6 cellular contexts compared by ENCODE assay signal in the genomic region with DNA sequence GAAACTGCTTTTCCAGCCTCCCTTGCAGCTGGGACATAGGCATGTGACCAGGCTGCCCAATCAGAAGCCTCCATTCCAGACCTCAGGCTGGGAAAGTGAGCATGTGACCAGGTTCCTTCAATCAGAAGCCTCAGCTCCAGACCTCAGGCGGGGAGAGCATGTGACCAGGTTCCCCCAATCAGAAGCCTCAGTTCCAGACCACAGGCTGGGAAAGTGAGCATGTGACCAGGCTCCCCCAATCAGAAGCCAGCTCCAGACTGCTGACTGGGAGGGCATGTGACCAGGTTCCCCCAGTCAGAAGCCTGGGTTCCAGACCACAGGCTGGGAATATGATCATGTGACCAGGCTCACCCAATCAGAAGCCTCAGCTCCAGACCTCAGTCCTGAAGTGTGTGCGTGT. TPM values are rescaled to one million over a fixed set of nuclear protein-coding genes. Genes with fewer than 3 reads are reported as not detected.
A peak's percentile ranks its signal among the peaks of the same experiment; 100 is the strongest.
DNase-seq lines count a peak whose midpoint lies in the region; ATAC-seq, FAIRE-seq and TF ChIP-seq lines count a peak whose summit lies in the region.

No MANE protein-coding gene starts in this region.

- TF ChIP-seq CTCF in HepG2 (CRISPR knock-in tag; IDR thresholded peaks at IDR 0.05) = no peak
- no peak for TF ChIP-seq CTCF in right lobe of liver (IDR thresholded peaks at IDR 0.05)

- H3K4me1 Mint-ChIP-seq in activated CD4-positive, alpha-beta memory T cell treated with anti-CD3 and anti-CD28 coated beads, Interleukin-2, amount 10 ng/mL, durations not matched to agents 7 days and 5 days = peaks cover 92% of the 10 kb centered on the region

- H2AFZ ChIP-seq in HepG2 (ENCODE audit: low read length) = no peak overlapping the region

- in situ Hi-C loops in HepG2 (cut with HindIII; ENCODE audit: extremely low pct_ligation_motif_present, low pct_unique_long_range_greater_than_20kb) = loop anchor here (5.0 kb wide), 1 partner anchor 36 kb away; no protein-coding TSS in a partner anchor

- peak overlapping the region; percentile 94 for H3K27ac Mint-ChIP-seq in activated CD4-positive, alpha-beta memory T cell treated with anti-CD3 and anti-CD28 coated beads, Interleukin-2, amount 10 ng/mL, durations not matched to agents 7 days and 5 days

- DNase-seq in HepG2 (ENCODE audit: low spot score) (peak; percentile 18), right lobe of liver (no peak), NCI-H187 (lab: John Stamatoyannopoulos, UW) (no peak), inferior parietal cortex (ENCODE audit: extremely low spot score) (no peak)
- DNase-seq in activated CD4-positive, alpha-beta memory T cell treated with anti-CD3 and anti-CD28 coated beads, Interleukin-2, amount 10 ng/mL, durations not matched to agents 7 days and 5 days = peak; percentile 66
- peak; percentile 48 for DNase-seq in stimulated activated naive CD8-positive, alpha-beta T cell treated with anti-CD3 and anti-CD28 coated beads, Interleukin-15, Interleukin-2, amounts not matched to agents 100 U/mL and 50 U/mL, for 24 hours

- H3K79me2 ChIP-seq in HepG2 (ENCODE audit: insufficient read depth, low read length) = no peaks in the 10 kb centered on the region

- no peak overlapping the region for H3K27ac ChIP-seq in HepG2 (ENCODE audit: extremely low read length, insufficient read depth, low read length)
- no peak overlapping the region for H3K27ac ChIP-seq in right lobe of liver

- POLR2A ChIA-PET in HepG2 (lab: Yijun Ruan, JAX) = no interaction called here
- POLR2A ChIA-PET in activated CD4-positive, alpha-beta memory T cell treated with anti-CD3 and anti-CD28 coated beads, Interleukin-2, amount 10 ng/mL, durations not matched to agents 7 days and 5 days (lab: Charles Lee) = interaction anchor here (0.6 to 9.7 kb wide), 13 partner anchors 10 to 148 kb away, joined by 3 to 287 read pairs (median 4); partner anchors contain the start of genes IL2RB and RAC2

- WGBS in HepG2 (ENCODE audit: low lambda C conversion rate) = 80% methylated on average over 1 of the region's 2 CpGs
- no CpG with 5 or more reads among the region's 2 CpGs for whole genome bisulfite sequencing in right lobe of liver (ENCODE audit: insufficient coverage, low coverage, low lambda C conversion rate, missing lambda C conversion rate)

- H3K36me3 Mint-ChIP-seq in activated CD4-positive, alpha-beta memory T cell treated with anti-CD3 and anti-CD28 coated beads, Interleukin-2, amount 10 ng/mL, durations not matched to agents 7 days and 5 days (ENCODE audit: low read depth) = peaks cover 10% of the 10 kb centered on the region

- TF ChIP-seq EP300 in HepG2 (IDR thresholded peaks at IDR 0.05; ENCODE audit: low read depth in 2 of 2, low read length in 2 of 2) = no peak
- no peak for TF ChIP-seq EP300 in HepG2 (CRISPR knock-in tag; IDR thresholded peaks at IDR 0.05; ENCODE audit: borderline replicate concordance)

- H3K4me3 ChIP-seq in HepG2 (replicated peaks in 1 of 3; ENCODE audit: insufficient read depth in 1 of 3, low read depth in 2 of 3, low read length in 3 of 3) (no peak overlapping the region), right lobe of liver (no peak overlapping the region)

- ATAC-seq in HepG2 (peak; percentile 11; the same call in 1 of the 3 replicates), right lobe of liver (no peak)
- no peak for ATAC-seq in stimulated activated naive CD8-positive, alpha-beta T cell treated with anti-CD3 and anti-CD28 coated beads, Interleukin-15, Interleukin-2, amounts not matched to agents 100 U/mL and 50 U/mL, for 24 hours

- H3K27me3 ChIP-seq in HepG2 (ENCODE audit: control insufficient read depth in 1 of 2, insufficient read depth in 2 of 2, low read length in 2 of 2) = peaks cover 6 to 12% of the 10 kb centered on the region in 2 experiments; a peak in 3 of 5 replicates
- no peaks in the 10 kb centered on the region for H3K27me3 ChIP-seq in right lobe of liver

- no peak overlapping the region for H3K4me3 Mint-ChIP-seq in activated CD4-positive, alpha-beta memory T cell treated with anti-CD3 and anti-CD28 coated beads, Interleukin-2, amount 10 ng/mL, durations not matched to agents 7 days and 5 days

- H3K4me1 ChIP-seq in HepG2 (ENCODE audit: insufficient read depth, low read length) (peaks cover 22% of the 10 kb centered on the region), right lobe of liver (no peaks in the 10 kb centered on the region)

- no peak for TF ChIP-seq RAD21 in HepG2 (CRISPR knock-in tag; IDR thresholded peaks at IDR 0.05)

- no peak overlapping the region for H3K4me2 ChIP-seq in HepG2 (ENCODE audit: low read depth, low read length)

- no peaks in the 10 kb centered on the region for H3K9me3 ChIP-seq in HepG2 (ENCODE audit: low read length)
- no peaks in the 10 kb centered on the region for H3K9me3 ChIP-seq in right lobe of liver

- no TSS peak for BruUV-seq in HepG2 (replicated peaks; lab: Mats Ljungman, UMichigan)

- H3K9me3 Mint-ChIP-seq in activated CD4-positive, alpha-beta memory T cell treated with anti-CD3 and anti-CD28 coated beads, Interleukin-2, amount 10 ng/mL, durations not matched to agents 7 days and 5 days = peaks cover 4% of the 10 kb centered on the region

- intact Hi-C loops in HepG2 (cut with micrococcal nuclease; ENCODE audit: unreplicated experiment) (no loop called here), right lobe of liver (cut with DNase I) (loop anchor here in 1 of 2 donors (5.0 kb wide), 1 partner anchor 41 kb away; no protein-coding TSS in a partner anchor)

- H3K27me3 Mint-ChIP-seq in activated CD4-positive, alpha-beta memory T cell treated with anti-CD3 and anti-CD28 coated beads, Interleukin-2, amount 10 ng/mL, durations not matched to agents 7 days and 5 days = no peaks in the 10 kb centered on the region

- no peaks in the 10 kb centered on the region for H4K20me1 ChIP-seq in HepG2 (ENCODE audit: insufficient read depth, low read length)

- no peak for FAIRE-seq in HepG2 (lab: Jason Lieb, UNC)

- CTCF ChIA-PET in HepG2 (lab: Yijun Ruan, JAX; ENCODE audit: low intra/inter-chr PET ratio, low total read pairs) = no interaction called here
- CTCF ChIA-PET in activated CD4-positive, alpha-beta memory T cell treated with anti-CD3 and anti-CD28 coated beads, Interleukin-2, amount 10 ng/mL, durations not matched to agents 7 days and 5 days (lab: Charles Lee) = interaction anchor here (1.3 to 9.4 kb wide), 7 partner anchors 12 to 85 kb away, joined by 3 to 113 read pairs (median 9); partner anchors contain the start of gene IL2RB

- TF ChIP-seq POLR2A in HepG2 (IDR thresholded peaks at IDR 0.05; ENCODE audit: insufficient read depth in 1 of 2, low read depth in 2 of 2, low read length in 2 of 2) (no peak), right lobe of liver (IDR thresholded peaks at IDR 0.05) (no peak)

- H3K36me3 ChIP-seq in HepG2 (replicated peaks in 1 of 2; ENCODE audit: control insufficient read depth in 1 of 2, insufficient read depth in 2 of 2, low read length in 2 of 2) (no peaks in the 10 kb centered on the region), right lobe of liver (no peaks in the 10 kb centered on the region)

- H3K9ac ChIP-seq in HepG2 (ENCODE audit: insufficient read depth, low read depth, low read length) = no peak overlapping the region

RNA-seq across cellular contexts. Expression of gene IL2RB, which starts 11.7 kb away (rescaled TPM):
- not detected in 2 replicates for total RNA-seq in HepG2 (2016; rRNA removed; fragmentation: Illumina TruSeq; extraction: Trizol)
- total RNA-seq in HepG2 (2016; cell fraction: cytosol; rRNA removed; fragmentation: Illumina TruSeq; extraction: Trizol; ENCODE audit: low read depth) = not detected in 2 replicates
- total RNA-seq in HepG2 (2016; cell fraction: insoluble cytoplasmic fraction; rRNA removed; fragmentation: Illumina TruSeq; extraction: Trizol) = not detected in 2 replicates
- total RNA-seq in HepG2 (2016; cell fraction: membrane; rRNA removed; fragmentation: Illumina TruSeq; extraction: Trizol) = not detected in 2 replicates
- total RNA-seq in HepG2 (2016; cell fraction: nucleus; rRNA removed; fragmentation: Illumina TruSeq; extraction: Trizol) = not detected in 2 replicates
- 0.05 TPM in 1 of 2 replicates, not detected in the other for polyA plus RNA-seq in HepG2 (2011; rRNA removed)
- 0.10 TPM in 1 of 2 replicates, not detected in the other for polyA plus RNA-seq in HepG2 (2011; cell fraction: cytosol; rRNA removed)
- polyA plus RNA-seq in HepG2 (2011; cell fraction: nucleus; rRNA removed) = 0.09 TPM in 1 of 2 replicates, not detected in the other
- polyA plus RNA-seq in HepG2 (2012) = 0.03 TPM in 1 of 2 replicates, not detected in the other
- polyA plus RNA-seq in HepG2 (2016; cell fraction: cytosol; fragmentation: Illumina TruSeq; extraction: Trizol; ENCODE audit: low read depth) = not detected in 2 replicates
- not detected in 2 replicates for polyA plus RNA-seq in HepG2 (2016; cell fraction: insoluble cytoplasmic fraction; fragmentation: Illumina TruSeq; extraction: Trizol; ENCODE audit: low read depth)
- not detected in 2 replicates for polyA plus RNA-seq in HepG2 (2016; cell fraction: membrane; fragmentation: Illumina TruSeq; extraction: Trizol; ENCODE audit: low read depth)
- not detected in 2 replicates for polyA plus RNA-seq in HepG2 (2016; cell fraction: nucleus; fragmentation: Illumina TruSeq; extraction: Trizol; ENCODE audit: insufficient read depth, low read depth)
- 0.06 TPM in 1 of 2 replicates, not detected in the other for polyA minus RNA-seq in HepG2 (2011; rRNA and poly(A)+ RNA removed; ENCODE audit: low replicate concordance)
- polyA minus RNA-seq in HepG2 (2011; cell fraction: cytosol; rRNA and poly(A)+ RNA removed) = not detected in 2 replicates
- polyA minus RNA-seq in HepG2 (2011; cell fraction: nucleus; rRNA and poly(A)+ RNA removed) = not detected in 2 replicates
- total RNA-seq in right lobe of liver = 1 to 10 TPM; 1.2 to 8.6 (median 2.0) TPM
- total RNA-seq in activated CD4-positive, alpha-beta memory T cell treated with anti-CD3 and anti-CD28 coated beads, Interleukin-2, amount 10 ng/mL, durations not matched to agents 7 days and 5 days = 100 to 1,000 TPM; 320 to 323 TPM

RNA-seq across cellular contexts. Expression of gene C1QTNF6, which starts 26.6 kb away (rescaled TPM):
- total RNA-seq in HepG2 (2016; rRNA removed; fragmentation: Illumina TruSeq; extraction: Trizol) (1.5 and 2.7 TPM in 2 replicates), right lobe of liver (10 to 100 TPM in 2 of 6 experiments, 1 to 10 TPM in 4; 3.3 to 12.6 (median 6.3) TPM)
- total RNA-seq in HepG2 (2016; cell fraction: cytosol; rRNA removed; fragmentation: Illumina TruSeq; extraction: Trizol; ENCODE audit: low read depth) = 0.40 and 0.97 TPM in 2 replicates
- total RNA-seq in HepG2 (2016; cell fraction: insoluble cytoplasmic fraction; rRNA removed; fragmentation: Illumina TruSeq; extraction: Trizol) = 1.1 and 2.5 TPM in 2 replicates
- total RNA-seq in HepG2 (2016; cell fraction: membrane; rRNA removed; fragmentation: Illumina TruSeq; extraction: Trizol) = 1.7 and 1.8 TPM in 2 replicates
- total RNA-seq in HepG2 (2016; cell fraction: nucleus; rRNA removed; fragmentation: Illumina TruSeq; extraction: Trizol) = 4.5 and 5.3 TPM in 2 replicates
- polyA plus RNA-seq in HepG2 (2011; rRNA removed) = 6.9 and 10.7 TPM in 2 replicates
- 3.0 and 4.1 TPM in 2 replicates for polyA plus RNA-seq in HepG2 (2011; cell fraction: cytosol; rRNA removed)
- polyA plus RNA-seq in HepG2 (2011; cell fraction: nucleus; rRNA removed) = 39.8 and 43.2 TPM in 2 replicates
- 4.1 and 5.1 TPM in 2 replicates for polyA plus RNA-seq in HepG2 (2012)
- polyA plus RNA-seq in HepG2 (2016; cell fraction: cytosol; fragmentation: Illumina TruSeq; extraction: Trizol; ENCODE audit: low read depth) = 0.60 and 1.2 TPM in 2 replicates
- polyA plus RNA-seq in HepG2 (2016; cell fraction: insoluble cytoplasmic fraction; fragmentation: Illumina TruSeq; extraction: Trizol; ENCODE audit: low read depth) = 1.7 and 1.9 TPM in 2 replicates
- 1.6 and 1.8 TPM in 2 replicates for polyA plus RNA-seq in HepG2 (2016; cell fraction: membrane; fragmentation: Illumina TruSeq; extraction: Trizol; ENCODE audit: low read depth)
- 8.4 and 10.3 TPM in 2 replicates for polyA plus RNA-seq in HepG2 (2016; cell fraction: nucleus; fragmentation: Illumina TruSeq; extraction: Trizol; ENCODE audit: insufficient read depth, low read depth)
- polyA minus RNA-seq in HepG2 (2011; rRNA and poly(A)+ RNA removed; ENCODE audit: low replicate concordance) = 8.3 and 36.4 TPM in 2 replicates
- 2.5 and 4.0 TPM in 2 replicates for polyA minus RNA-seq in HepG2 (2011; cell fraction: cytosol; rRNA and poly(A)+ RNA removed)
- polyA minus RNA-seq in HepG2 (2011; cell fraction: nucleus; rRNA and poly(A)+ RNA removed) = 18.0 and 21.3 TPM in 2 replicates
- 10 to 100 TPM; 10.2 to 10.3 TPM for total RNA-seq in activated CD4-positive, alpha-beta memory T cell treated with anti-CD3 and anti-CD28 coated beads, Interleukin-2, amount 10 ng/mL, durations not matched to agents 7 days and 5 days

RNA-seq across cellular contexts. Expression of gene SSTR3, which starts 50.8 kb away (rescaled TPM):
- total RNA-seq in HepG2 (2016; rRNA removed; fragmentation: Illumina TruSeq; extraction: Trizol) (0.39 and 0.64 TPM in 2 replicates), right lobe of liver (not detected)
- total RNA-seq in HepG2 (2016; cell fraction: cytosol; rRNA removed; fragmentation: Illumina TruSeq; extraction: Trizol; ENCODE audit: low read depth) = 0.09 and 0.10 TPM in 2 replicates
- total RNA-seq in HepG2 (2016; cell fraction: insoluble cytoplasmic fraction; rRNA removed; fragmentation: Illumina TruSeq; extraction: Trizol) = 0.39 and 0.49 TPM in 2 replicates
- 0.25 and 0.38 TPM in 2 replicates for total RNA-seq in HepG2 (2016; cell fraction: membrane; rRNA removed; fragmentation: Illumina TruSeq; extraction: Trizol)
- total RNA-seq in HepG2 (2016; cell fraction: nucleus; rRNA removed; fragmentation: Illumina TruSeq; extraction: Trizol) = 0.60 and 0.65 TPM in 2 replicates
- polyA plus RNA-seq in HepG2 (2011; rRNA removed) = 0.08 and 0.09 TPM in 2 replicates
- 0.07 and 0.09 TPM in 2 replicates for polyA plus RNA-seq in HepG2 (2011; cell fraction: cytosol; rRNA removed)
- polyA plus RNA-seq in HepG2 (2011; cell fraction: nucleus; rRNA removed) = 0.21 and 0.35 TPM in 2 replicates
- 0.04 and 0.05 TPM in 2 replicates for polyA plus RNA-seq in HepG2 (2012)
- 0.06 and 0.11 TPM in 2 replicates for polyA plus RNA-seq in HepG2 (2016; cell fraction: cytosol; fragmentation: Illumina TruSeq; extraction: Trizol; ENCODE audit: low read depth)
- 0.24 and 0.28 TPM in 2 replicates for polyA plus RNA-seq in HepG2 (2016; cell fraction: insoluble cytoplasmic fraction; fragmentation: Illumina TruSeq; extraction: Trizol; ENCODE audit: low read depth)
- polyA plus RNA-seq in HepG2 (2016; cell fraction: membrane; fragmentation: Illumina TruSeq; extraction: Trizol; ENCODE audit: low read depth) = 0.11 and 0.14 TPM in 2 replicates
- polyA plus RNA-seq in HepG2 (2016; cell fraction: nucleus; fragmentation: Illumina TruSeq; extraction: Trizol; ENCODE audit: insufficient read depth, low read depth) = 0.53 and 0.95 TPM in 2 replicates
- polyA minus RNA-seq in HepG2 (2011; rRNA and poly(A)+ RNA removed; ENCODE audit: low replicate concordance) = 0.07 and 0.30 TPM in 2 replicates
- polyA minus RNA-seq in HepG2 (2011; cell fraction: cytosol; rRNA and poly(A)+ RNA removed) = not detected in 2 replicates
- polyA minus RNA-seq in HepG2 (2011; cell fraction: nucleus; rRNA and poly(A)+ RNA removed) = 0.13 TPM in 1 of 2 replicates, not detected in the other
- total RNA-seq in activated CD4-positive, alpha-beta memory T cell treated with anti-CD3 and anti-CD28 coated beads, Interleukin-2, amount 10 ng/mL, durations not matched to agents 7 days and 5 days = 1 to 10 TPM; 3.4 to 3.9 TPM

RNA-seq across cellular contexts. Expression of gene TMPRSS6, which starts 51.9 kb away (rescaled TPM):
- total RNA-seq in HepG2 (2016; rRNA removed; fragmentation: Illumina TruSeq; extraction: Trizol) (1.5 and 4.2 TPM in 2 replicates), right lobe of liver (100 to 1,000 TPM in 1 of 6 experiments, 10 to 100 TPM in 5; 40.7 to 104 (median 60.6) TPM)
- 1.1 and 1.5 TPM in 2 replicates for total RNA-seq in HepG2 (2016; cell fraction: cytosol; rRNA removed; fragmentation: Illumina TruSeq; extraction: Trizol; ENCODE audit: low read depth)
- 1.5 and 5.2 TPM in 2 replicates for total RNA-seq in HepG2 (2016; cell fraction: insoluble cytoplasmic fraction; rRNA removed; fragmentation: Illumina TruSeq; extraction: Trizol)
- total RNA-seq in HepG2 (2016; cell fraction: membrane; rRNA removed; fragmentation: Illumina TruSeq; extraction: Trizol) = 1.7 and 2.7 TPM in 2 replicates
- total RNA-seq in HepG2 (2016; cell fraction: nucleus; rRNA removed; fragmentation: Illumina TruSeq; extraction: Trizol) = 5.1 and 6.1 TPM in 2 replicates
- polyA plus RNA-seq in HepG2 (2011; rRNA removed) = 4.8 and 8.5 TPM in 2 replicates
- 5.4 and 5.9 TPM in 2 replicates for polyA plus RNA-seq in HepG2 (2011; cell fraction: cytosol; rRNA removed)
- 16.8 and 19.4 TPM in 2 replicates for polyA plus RNA-seq in HepG2 (2011; cell fraction: nucleus; rRNA removed)
- 4.2 and 6.4 TPM in 2 replicates for polyA plus RNA-seq in HepG2 (2012)
- 1.7 TPM in 2 replicates for polyA plus RNA-seq in HepG2 (2016; cell fraction: cytosol; fragmentation: Illumina TruSeq; extraction: Trizol; ENCODE audit: low read depth)
- 2.3 and 2.6 TPM in 2 replicates for polyA plus RNA-seq in HepG2 (2016; cell fraction: insoluble cytoplasmic fraction; fragmentation: Illumina TruSeq; extraction: Trizol; ENCODE audit: low read depth)
- 2.4 and 3.1 TPM in 2 replicates for polyA plus RNA-seq in HepG2 (2016; cell fraction: membrane; fragmentation: Illumina TruSeq; extraction: Trizol; ENCODE audit: low read depth)
- polyA plus RNA-seq in HepG2 (2016; cell fraction: nucleus; fragmentation: Illumina TruSeq; extraction: Trizol; ENCODE audit: insufficient read depth, low read depth) = 10.0 and 11.5 TPM in 2 replicates
- 6.6 TPM in 1 of 2 replicates, not detected in the other for polyA minus RNA-seq in HepG2 (2011; rRNA and poly(A)+ RNA removed; ENCODE audit: low replicate concordance)
- polyA minus RNA-seq in HepG2 (2011; cell fraction: cytosol; rRNA and poly(A)+ RNA removed) = 1.1 and 1.9 TPM in 2 replicates
- 4.0 and 5.2 TPM in 2 replicates for polyA minus RNA-seq in HepG2 (2011; cell fraction: nucleus; rRNA and poly(A)+ RNA removed)
- 10 to 100 TPM; 14.0 to 14.7 TPM for total RNA-seq in activated CD4-positive, alpha-beta memory T cell treated with anti-CD3 and anti-CD28 coated beads, Interleukin-2, amount 10 ng/mL, durations not matched to agents 7 days and 5 days

Comparison
In these comparisons a context has a peak if more than half of its experiments do, and no peak if none do; other contexts are left out.
1. DNase-seq: peak in HepG2 (single experiment), activated CD4-positive, alpha-beta memory T cell treated with anti-CD3 and anti-CD28 coated beads, Interleukin-2, amount 10 ng/mL, durations not matched to agents 7 days and 5 days (single experiment) and stimulated activated naive CD8-positive, alpha-beta T cell treated with anti-CD3 and anti-CD28 coated beads, Interleukin-15, Interleukin-2, amounts not matched to agents 100 U/mL and 50 U/mL, for 24 hours (single experiment); none in right lobe of liver (0 of 3), NCI-H187 (0 of 2) and inferior parietal cortex (single experiment).
2. RNA of gene IL2RB, which starts 11.7 kb away (total RNA-seq): 320 to 323 TPM in activated CD4-positive, alpha-beta memory T cell treated with anti-CD3 and anti-CD28 coated beads, Interleukin-2, amount 10 ng/mL, durations not matched to agents 7 days and 5 days; 1.2 to 8.6 TPM in right lobe of liver and not detected in HepG2; every median in the first group is over 10 times any median in the second.